11 cellular contexts compared by ENCODE assay signal in the genomic region with DNA sequence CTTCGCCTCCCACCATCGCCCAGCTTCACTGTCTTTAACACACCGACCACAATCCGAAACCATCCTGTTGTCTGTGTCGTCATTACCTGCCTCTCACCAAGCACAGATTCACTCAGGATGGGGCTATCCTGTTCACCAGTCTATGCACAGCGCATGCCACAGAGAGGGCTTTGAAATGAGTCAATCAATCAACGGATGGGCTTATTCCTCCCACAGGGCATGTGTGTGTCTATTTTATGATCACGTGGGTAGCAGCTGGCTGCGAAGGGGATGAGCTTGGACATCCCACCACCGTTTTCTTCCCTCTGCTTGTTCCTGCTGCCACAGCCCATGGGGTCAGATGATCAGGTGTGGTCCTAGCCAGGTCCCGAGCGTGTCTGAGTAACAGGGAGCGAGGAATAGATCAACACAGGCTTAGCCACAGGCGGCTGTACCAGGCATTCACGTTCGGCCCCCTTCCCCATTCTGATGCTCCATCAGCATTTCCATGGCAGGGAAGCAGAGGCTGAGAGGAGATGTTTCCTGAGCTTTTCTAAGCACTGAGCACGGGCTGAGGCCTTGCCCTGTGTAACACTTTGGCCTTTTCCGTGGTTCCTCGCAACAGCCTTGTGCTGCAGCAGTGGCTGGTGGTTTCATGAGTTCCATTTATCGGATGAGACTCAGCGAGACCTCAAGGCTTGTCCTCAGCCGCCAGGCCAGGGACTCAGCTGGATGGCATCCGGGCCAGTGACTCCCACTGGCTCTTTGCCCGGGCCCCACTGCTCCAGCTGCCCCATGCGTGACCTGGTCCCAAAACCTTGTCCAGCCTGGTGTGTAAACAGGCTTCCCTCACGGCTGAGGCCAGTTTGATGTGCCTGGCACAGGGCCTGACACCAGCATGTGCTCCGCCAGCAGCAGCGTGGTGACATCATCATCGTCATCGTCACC. TPM values are rescaled to one million over a fixed set of nuclear protein-coding genes. Genes with fewer than 3 reads are reported as not detected.
DNase-seq lines count a peak whose midpoint lies in the region; ATAC-seq and TF ChIP-seq lines count a peak whose summit lies in the region.
"Had no signal": no experiment of that assay in that cellular context is flagged by ENCODE, and none has a peak within 500 bp of the region (broad histone marks: within the 10 kb centered on the region; RNA-seq: fewer than 3 reads in every experiment).

No MANE protein-coding gene starts in this region.

- H3K27ac ChIP-seq in BLaER1 treated with 17β-estradiol and CSF1 and Interleukin-3, amounts not matched to agents 10 nM and 100 nM = no peak overlapping the region
- H3K27ac ChIP-seq in brain microvascular endothelial cell = no peak overlapping the region
- no peak overlapping the region for H3K27ac ChIP-seq in gastrocnemius medialis
- no peak overlapping the region for H3K27ac ChIP-seq in thyroid gland

- H3K4me1 Mint-ChIP-seq in endothelial cell (ENCODE audit: unreplicated experiment) = no peaks in the 10 kb centered on the region
- H3K4me1 Mint-ChIP-seq: CD14-positive monocyte had no signal

- peaks cover 0 to 28% (median 0%) of the 10 kb centered on the region in 11 experiments; a peak in 6 of 22 replicates for H4K20me1 ChIP-seq in BLaER1 treated with 17β-estradiol and CSF1 and Interleukin-3, amounts not matched to agents 10 nM and 100 nM

- WGBS in thyroid gland, 2 donors = 87 to 88% methylated on average over 29 to 30 of the region's 30 CpGs

- TF ChIP-seq CTCF in brain microvascular endothelial cell (IDR thresholded peaks at IDR 0.05; ENCODE audit: low read depth, low read length, missing control alignments) = no peak
- no peak for TF ChIP-seq CTCF in endothelial cell (IDR thresholded peaks at IDR 0.05; ENCODE audit: unreplicated experiment)
- TF ChIP-seq CTCF in gastrocnemius medialis (IDR thresholded peaks at IDR 0.05 in 4 of 5, conservative IDR thresholded peaks at IDR 0.05 in 1 of 5) = no peak
- TF ChIP-seq CTCF in thyroid gland (IDR thresholded peaks at IDR 0.05) = no peak

- no peak overlapping the region for H3K27ac Mint-ChIP-seq in endothelial cell (ENCODE audit: unreplicated experiment)
- H3K27ac Mint-ChIP-seq: CD14-positive monocyte, nephron had no signal

- peaks cover 6% of the 10 kb centered on the region for H3K27me3 Mint-ChIP-seq in endothelial cell (ENCODE audit: unreplicated experiment)

- peaks cover 18 to 36% (median 31%) of the 10 kb centered on the region in 11 experiments for H3K27me3 ChIP-seq in BLaER1 treated with 17β-estradiol and CSF1 and Interleukin-3, amounts not matched to agents 10 nM and 100 nM
- H3K27me3 ChIP-seq in brain microvascular endothelial cell (replicated peaks) (peaks cover 2% of the 10 kb centered on the region), gastrocnemius medialis (peaks cover 17 to 24% (median 21%) of the 10 kb centered on the region in 3 donors), thyroid gland (no peaks in the 10 kb centered on the region)

- no peaks in the 10 kb centered on the region for H3K36me3 ChIP-seq in BLaER1 treated with 17β-estradiol and CSF1 and Interleukin-3, amounts not matched to agents 10 nM and 100 nM
- no peaks in the 10 kb centered on the region for H3K36me3 ChIP-seq in brain microvascular endothelial cell (replicated peaks)
- no peaks in the 10 kb centered on the region for H3K36me3 ChIP-seq in gastrocnemius medialis
- H3K36me3 ChIP-seq in thyroid gland = no peaks in the 10 kb centered on the region

- in situ Hi-C loops in brain microvascular endothelial cell (cut with HindIII; ENCODE audit: low pct_ligation_motif_present, low sequenced_read_pairs) = no loop called here
- in situ Hi-C loops in gastrocnemius medialis (cut with MboI; ENCODE audit: low sequenced_read_pairs in 4 of 4) = no loop called here

- no peaks in the 10 kb centered on the region for H3K9me3 ChIP-seq in BLaER1 treated with 17β-estradiol and CSF1 and Interleukin-3, amounts not matched to agents 10 nM and 100 nM (replicated peaks in 1 of 11)
- H3K9me3 ChIP-seq in gastrocnemius medialis (no peaks in the 10 kb centered on the region), thyroid gland (no peaks in the 10 kb centered on the region)

- H3K9ac ChIP-seq in BLaER1 treated with 17β-estradiol and CSF1 and Interleukin-3, amounts not matched to agents 10 nM and 100 nM = no peak overlapping the region

- peak overlapping the region in 8 of 11 experiments; percentile 55 to 83 (median 75); a peak in 13 of 22 replicates for H3K4me2 ChIP-seq in BLaER1 treated with 17β-estradiol and CSF1 and Interleukin-3, amounts not matched to agents 10 nM and 100 nM

- intact Hi-C loops in gastrocnemius medialis (cut with DNase I; ENCODE audit: low total_unique reads) (no loop called here), thyroid gland (cut with DNase I) (no loop called here)

- peak; percentile 39 for DNase-seq in HT-29 (ENCODE audit: low spot score)
- peak; percentile 51 for DNase-seq in brain microvascular endothelial cell
- peak; percentile 73 for DNase-seq in mesenteric fat pad (ENCODE audit: low spot score)
- DNase-seq in stimulated activated CD8-positive, alpha-beta memory T cell treated with anti-CD3 and anti-CD28 coated beads, Interleukin-4, amount 100 ng/mL, for 48 hours = no peak
- no peak for DNase-seq in endothelial cell (ENCODE audit: low spot score)
- DNase-seq in gastrocnemius medialis = no peak
- DNase-seq in thyroid gland = no peak
- DNase-seq: stimulated activated CD4-positive, alpha-beta T cell treated with anti-CD3 and anti-CD28 coated beads, Interleukin-15, amount 100 ng/mL, for 24 hours had no signal

- H3K4me3 ChIP-seq in BLaER1 treated with 17β-estradiol and CSF1 and Interleukin-3, amounts not matched to agents 10 nM and 100 nM = no peak overlapping the region
- no peak overlapping the region for H3K4me3 ChIP-seq in brain microvascular endothelial cell (ENCODE audit: low read depth, low read length)
- no peak overlapping the region for H3K4me3 ChIP-seq in gastrocnemius medialis
- no peak overlapping the region for H3K4me3 ChIP-seq in thyroid gland (replicated peaks in 1 of 3)

- no peak overlapping the region for H3K4me3 Mint-ChIP-seq in endothelial cell (ENCODE audit: unreplicated experiment)
- H3K4me3 Mint-ChIP-seq: nephron had no signal

- ATAC-seq in gastrocnemius medialis = no peak

- peaks cover 4 to 22% (median 14%) of the 10 kb centered on the region in 10 experiments; a peak in 18 of 20 replicates for H3K4me1 ChIP-seq in BLaER1 treated with 17β-estradiol and CSF1 and Interleukin-3, amounts not matched to agents 10 nM and 100 nM
- no peaks in the 10 kb centered on the region for H3K4me1 ChIP-seq in gastrocnemius medialis
- no peaks in the 10 kb centered on the region for H3K4me1 ChIP-seq in thyroid gland

- TF ChIP-seq POLR2A in gastrocnemius medialis (IDR thresholded peaks at IDR 0.05) (no peak), thyroid gland (IDR thresholded peaks at IDR 0.05) (no peak)

- H3K9me3 Mint-ChIP-seq in endothelial cell (ENCODE audit: unreplicated experiment) = no peaks in the 10 kb centered on the region
- H3K9me3 Mint-ChIP-seq: nephron had no signal

- no peaks in the 10 kb centered on the region for H3K36me3 Mint-ChIP-seq in endothelial cell (ENCODE audit: low read depth, unreplicated experiment)
- H3K36me3 Mint-ChIP-seq: CD14-positive monocyte had no signal

RNA-seq across cellular contexts. Expression of a gene that starts 48.1 kb away (rescaled TPM):
- 0.41 TPM in 1 of 2 replicates, not detected in the other for total RNA-seq in HT-29 (2014; rRNA removed; shearing (Covaris generic))
- total RNA-seq in mesenteric fat pad (not detected), endothelial cell (ENCODE audit: unreplicated experiment) (not detected), gastrocnemius medialis (not detected), thyroid gland (not detected)

Comparison
In these comparisons a context has a peak if more than half of its experiments do, and no peak if none do; other contexts are left out.
1. DNase-seq: peak in HT-29 (single experiment), brain microvascular endothelial cell (single experiment) and mesenteric fat pad (single experiment); none in stimulated activated CD8-positive, alpha-beta memory T cell treated with anti-CD3 and anti-CD28 coated beads, Interleukin-4, amount 100 ng/mL, for 48 hours (single experiment), endothelial cell (single experiment), gastrocnemius medialis (0 of 2) and thyroid gland (0 of 2).